Comparison of ENCODE assay signal across 8 cellular contexts in genomic region chr20:45971675-45972499, GRCh38. TPM values are rescaled to one million over a fixed set of nuclear protein-coding genes. Genes with fewer than 3 reads are reported as not detected.
DNase-seq lines count a peak whose midpoint lies in the region; ATAC-seq and TF ChIP-seq lines count a peak whose summit lies in the region.

ZNF335 (minus strand) TSS chr20:45972203; CDS start chr20:45971410, 793 bp downstream.

- H3K27ac Mint-ChIP-seq in activated T-cell treated with anti-CD3 and anti-CD28 coated beads, Interleukin-2, amount 50 U/mL, for 24 hours, result peak within 1 kb of the TSS; percentile 100

- in situ Hi-C loops in KBM-7 (cut with MboI; ENCODE audit: low pct_unique_long_range_greater_than_20kb, low sequenced_read_pairs), result no loop called here

- H3K36me3 ChIP-seq in mucosa of stomach (ENCODE audit: control insufficient read depth, insufficient read depth, low read length), result peaks cover 14% of the 10 kb centered on the region

- H3K4me1 Mint-ChIP-seq in activated T-cell treated with anti-CD3 and anti-CD28 coated beads, Interleukin-2, amount 50 U/mL, for 24 hours (ENCODE audit: low read depth), result peaks cover 19% of the 10 kb centered on the region

- H3K27me3 ChIP-seq in mucosa of stomach (ENCODE audit: control insufficient read depth, insufficient read depth, low read length), result no peaks in the 10 kb centered on the region

- no peaks in the 10 kb centered on the region for H3K9me3 ChIP-seq in mucosa of stomach (ENCODE audit: control insufficient read depth, low read length)

- H3K36me3 Mint-ChIP-seq in activated T-cell treated with anti-CD3 and anti-CD28 coated beads, Interleukin-2, amount 50 U/mL, for 24 hours (ENCODE audit: low read depth), result peaks cover 49% of the 10 kb centered on the region

- H3K9ac ChIP-seq in mucosa of stomach (ENCODE audit: low read length), result peak within 1 kb of the TSS; percentile 100

- peak; percentile 56 for ATAC-seq in GM21717 (IDR thresholded peaks at IDR 0.05; ENCODE audit: unreplicated experiment)

- H3K4me3 ChIP-seq in mucosa of stomach (ENCODE audit: low read length), result peak within 1 kb of the TSS; percentile 94

- H3K4me3 Mint-ChIP-seq in activated T-cell treated with anti-CD3 and anti-CD28 coated beads, Interleukin-2, amount 50 U/mL, for 24 hours, result peak within 1 kb of the TSS; percentile 80

- H3K9me3 Mint-ChIP-seq in activated T-cell treated with anti-CD3 and anti-CD28 coated beads, Interleukin-2, amount 50 U/mL, for 24 hours, result no peaks in the 10 kb centered on the region

- DNase-seq in DMS53 treated with DMSO at 0.1 percent for 48 hours (lab: John Stamatoyannopoulos, UW; ENCODE audit: unreplicated experiment) (peak; percentile 88), KBM-7 (peak; percentile 98), erythroblast (lab: John Stamatoyannopoulos, UW) (peak; percentile 99)
- DNase-seq in activated T-cell treated with anti-CD3 and anti-CD28 coated beads, Interleukin-2, amount 50 U/mL, for 24 hours, result peak; percentile 97
- DNase-seq in stimulated activated CD8-positive, alpha-beta memory T cell treated with anti-CD3 and anti-CD28 coated beads, Interleukin-7, amount 100 ng/mL, for 1 hour (ENCODE audit: low read depth in 2 of 2), result peak; percentile 86 to 90

- peak; percentile 72 for TF ChIP-seq POLR2A in erythroblast (IDR thresholded peaks at IDR 0.05; ENCODE audit: low read length)

- H3K4me1 ChIP-seq in mucosa of stomach (ENCODE audit: control insufficient read depth, insufficient read depth, low read length), result peaks cover 20% of the 10 kb centered on the region

- no peaks in the 10 kb centered on the region for H3K27me3 Mint-ChIP-seq in activated T-cell treated with anti-CD3 and anti-CD28 coated beads, Interleukin-2, amount 50 U/mL, for 24 hours

TF ChIP-seq in PFSK-1, 5 proteins besides CTCF, POLR2A, EP300 and RAD21:
- TF ChIP-seq TAF1 (IDR thresholded peaks at IDR 0.05; ENCODE audit: borderline replicate concordance, insufficient read depth, low read length), result peak; percentile 84; the same call in 1 of the 2 replicates
- no peak for TF ChIP-seq REST (IDR thresholded peaks at IDR 0.05; ENCODE audit: insufficient read depth in 1 of 2, low read depth in 2 of 2, low read length in 2 of 2)
- no peak for TF ChIP-seq SIN3A (IDR thresholded peaks at IDR 0.05; ENCODE audit: borderline replicate concordance, insufficient read depth, low read length)
- TF ChIP-seq POLR2AphosphoS5 (IDR thresholded peaks at IDR 0.05; ENCODE audit: low read depth, low read length), result peak; percentile 27
- peak; percentile 70 for TF ChIP-seq FOXP2 (optimal IDR thresholded peaks at IDR 0.05; ENCODE audit: borderline replicate concordance, extremely low read depth, extremely low read length, insufficient read depth)

RNA-seq across cellular contexts. Expression of gene ZNF335, which starts in this region (rescaled TPM):
- 20.5 TPM for polyA plus RNA-seq in PFSK-1 (2012; ENCODE audit: insufficient read length, low read depth)

Comparison
In these comparisons a context has a peak if more than half of its experiments do, and no peak if none do; other contexts are left out.
1. Peak in every context shown above with its lines: DNase-seq, ATAC-seq and H3K4me3 ChIP-seq.